Comparison of ENCODE assay signal across 1 cellular context in genomic region chr2:167103028-167103756, GRCh38.
TF ChIP-seq lines count a peak whose summit lies in the region.

No MANE protein-coding gene starts in this region.

TF ChIP-seq in HepG2, 621 proteins besides CTCF, POLR2A, EP300 and RAD21 (continued from another document and continues in another):
- TF ChIP-seq ZNF282 (IDR thresholded peaks at IDR 0.05; ENCODE audit: partially characterized antibody) (no peak), FOXP4 (CRISPR knock-in tag; IDR thresholded peaks at IDR 0.05) (peak; percentile 97), ATF4 (CRISPR knock-in tag; IDR thresholded peaks at IDR 0.05) (peak in 1 of 2 experiments; percentile 70; a peak in 1 of 4 replicates), ZNF501 (CRISPR knock-in tag; IDR thresholded peaks at IDR 0.05) (no peak), U2AF2 (IDR thresholded peaks at IDR 0.05; ENCODE audit: low read depth, low read length) (no peak), THAP9 (CRISPR knock-in tag; IDR thresholded peaks at IDR 0.05; ENCODE audit: borderline replicate concordance) (no peak), HNRNPL (IDR thresholded peaks at IDR 0.05; ENCODE audit: low read depth, low read length) (no peak), EEA1 (CRISPR knock-in tag; IDR thresholded peaks at IDR 0.05; ENCODE audit: borderline replicate concordance) (no peak), XBP1 (CRISPR knock-in tag; IDR thresholded peaks at IDR 0.05) (no peak), ZNF20 (CRISPR knock-in tag; IDR thresholded peaks at IDR 0.05) (no peak), TBX3 (IDR thresholded peaks at IDR 0.05; ENCODE audit: borderline replicate concordance) (no peak), HOXA3 (CRISPR knock-in tag; IDR thresholded peaks at IDR 0.05) (no peak), SRSF4 (IDR thresholded peaks at IDR 0.05; ENCODE audit: low read depth, low read length, poor library complexity, severe bottlenecking) (no peak), ZBTB14 (CRISPR knock-in tag; IDR thresholded peaks at IDR 0.05) (no peak), FOSL1 (CRISPR knock-in tag; IDR thresholded peaks at IDR 0.05; ENCODE audit: borderline replicate concordance) (peak; percentile 41; the same call in 1 of the 2 replicates), KLF13 (CRISPR knock-in tag; IDR thresholded peaks at IDR 0.05) (no peak), KAT7 (CRISPR knock-in tag; IDR thresholded peaks at IDR 0.05; ENCODE audit: borderline replicate concordance) (no peak), ZNF704 (CRISPR knock-in tag; IDR thresholded peaks at IDR 0.05; ENCODE audit: borderline replicate concordance) (no peak), ZNF317 (CRISPR knock-in tag; IDR thresholded peaks at IDR 0.05) (no peak), IRF9 (CRISPR knock-in tag; IDR thresholded peaks at IDR 0.05; ENCODE audit: borderline replicate concordance) (no peak), ZSCAN9 (CRISPR knock-in tag; IDR thresholded peaks at IDR 0.05; ENCODE audit: borderline replicate concordance) (peak; percentile 42; the same call in 1 of the 2 replicates), CBX2 (IDR thresholded peaks at IDR 0.05; ENCODE audit: low read depth, low read length) (no peak), CBX2 (CRISPR knock-in tag; IDR thresholded peaks at IDR 0.05; ENCODE audit: low read depth) (no peak), RCOR2 (CRISPR knock-in tag; IDR thresholded peaks at IDR 0.05) (peak; percentile 89; the same call in 1 of the 2 replicates), REPIN1 (CRISPR knock-in tag; IDR thresholded peaks at IDR 0.05; ENCODE audit: borderline replicate concordance, low read depth) (peak; percentile 59), ZSCAN5A (CRISPR knock-in tag; IDR thresholded peaks at IDR 0.05; ENCODE audit: borderline replicate concordance) (peak; percentile 88; the same call in 1 of the 2 replicates), RNF2 (conservative IDR thresholded peaks at IDR 0.05; ENCODE audit: low read depth) (no peak), MTERF4 (CRISPR knock-in tag; IDR thresholded peaks at IDR 0.05) (no peak), ZBTB34 (CRISPR knock-in tag; IDR thresholded peaks at IDR 0.05) (no peak), SMARCE1 (IDR thresholded peaks at IDR 0.05; ENCODE audit: borderline replicate concordance) (no peak), ZNF251 (CRISPR knock-in tag; IDR thresholded peaks at IDR 0.05) (no peak), TOE1 (CRISPR knock-in tag; IDR thresholded peaks at IDR 0.05) (no peak), ZNF484 (CRISPR knock-in tag; IDR thresholded peaks at IDR 0.05; ENCODE audit: borderline replicate concordance, low read depth) (no peak), HOXD1 (CRISPR knock-in tag; IDR thresholded peaks at IDR 0.05) (0 out of 2 replicates have a peak, but pooled peaks have one; percentile 70), SALL2 (CRISPR knock-in tag; IDR thresholded peaks at IDR 0.05) (no peak), NFYC (CRISPR knock-in tag; IDR thresholded peaks at IDR 0.05) (peak; percentile 74), SP2 (CRISPR knock-in tag; IDR thresholded peaks at IDR 0.05) (no peak), TFAP4 (IDR thresholded peaks at IDR 0.05; ENCODE audit: borderline replicate concordance, low read depth) (no peak), SRF (IDR thresholded peaks at IDR 0.05; ENCODE audit: low read depth, low read length) (no peak), RBFOX2 (IDR thresholded peaks at IDR 0.05; ENCODE audit: low read depth, low read length) (no peak), ZNF256 (CRISPR knock-in tag; conservative IDR thresholded peaks at IDR 0.05) (no peak), THRA (CRISPR knock-in tag; IDR thresholded peaks at IDR 0.05; ENCODE audit: borderline replicate concordance) (peak; percentile 69), DBP (CRISPR knock-in tag; IDR thresholded peaks at IDR 0.05; ENCODE audit: not compliant biosample characterization) (no peak), TEAD3 (CRISPR knock-in tag; optimal IDR thresholded peaks at IDR 0.05; ENCODE audit: borderline replicate concordance) (peak; percentile 97), ARNT (IDR thresholded peaks at IDR 0.05) (no peak), ZNF660 (CRISPR knock-in tag; IDR thresholded peaks at IDR 0.05; ENCODE audit: borderline replicate concordance, low read depth) (no peak), ZNF333 (CRISPR knock-in tag; IDR thresholded peaks at IDR 0.05; ENCODE audit: borderline replicate concordance) (no peak), ZBTB46 (CRISPR knock-in tag; IDR thresholded peaks at IDR 0.05; ENCODE audit: borderline replicate concordance) (no peak)
